1 cellular context compared by ENCODE assay signal in genomic region chr7:115638853-115639252, GRCh38.
TF ChIP-seq lines count a peak whose summit lies in the region.

No MANE protein-coding gene starts in this region.

TF ChIP-seq in GM23338, 12 proteins besides CTCF, POLR2A, EP300 and RAD21 (continued from another document):
- no peak for TF ChIP-seq REST (IDR thresholded peaks at IDR 0.05; ENCODE audit: unreplicated experiment)
- no peak for TF ChIP-seq POLR2AphosphoS5 (IDR thresholded peaks at IDR 0.05; ENCODE audit: low read depth)
- TF ChIP-seq, protein P1, sequence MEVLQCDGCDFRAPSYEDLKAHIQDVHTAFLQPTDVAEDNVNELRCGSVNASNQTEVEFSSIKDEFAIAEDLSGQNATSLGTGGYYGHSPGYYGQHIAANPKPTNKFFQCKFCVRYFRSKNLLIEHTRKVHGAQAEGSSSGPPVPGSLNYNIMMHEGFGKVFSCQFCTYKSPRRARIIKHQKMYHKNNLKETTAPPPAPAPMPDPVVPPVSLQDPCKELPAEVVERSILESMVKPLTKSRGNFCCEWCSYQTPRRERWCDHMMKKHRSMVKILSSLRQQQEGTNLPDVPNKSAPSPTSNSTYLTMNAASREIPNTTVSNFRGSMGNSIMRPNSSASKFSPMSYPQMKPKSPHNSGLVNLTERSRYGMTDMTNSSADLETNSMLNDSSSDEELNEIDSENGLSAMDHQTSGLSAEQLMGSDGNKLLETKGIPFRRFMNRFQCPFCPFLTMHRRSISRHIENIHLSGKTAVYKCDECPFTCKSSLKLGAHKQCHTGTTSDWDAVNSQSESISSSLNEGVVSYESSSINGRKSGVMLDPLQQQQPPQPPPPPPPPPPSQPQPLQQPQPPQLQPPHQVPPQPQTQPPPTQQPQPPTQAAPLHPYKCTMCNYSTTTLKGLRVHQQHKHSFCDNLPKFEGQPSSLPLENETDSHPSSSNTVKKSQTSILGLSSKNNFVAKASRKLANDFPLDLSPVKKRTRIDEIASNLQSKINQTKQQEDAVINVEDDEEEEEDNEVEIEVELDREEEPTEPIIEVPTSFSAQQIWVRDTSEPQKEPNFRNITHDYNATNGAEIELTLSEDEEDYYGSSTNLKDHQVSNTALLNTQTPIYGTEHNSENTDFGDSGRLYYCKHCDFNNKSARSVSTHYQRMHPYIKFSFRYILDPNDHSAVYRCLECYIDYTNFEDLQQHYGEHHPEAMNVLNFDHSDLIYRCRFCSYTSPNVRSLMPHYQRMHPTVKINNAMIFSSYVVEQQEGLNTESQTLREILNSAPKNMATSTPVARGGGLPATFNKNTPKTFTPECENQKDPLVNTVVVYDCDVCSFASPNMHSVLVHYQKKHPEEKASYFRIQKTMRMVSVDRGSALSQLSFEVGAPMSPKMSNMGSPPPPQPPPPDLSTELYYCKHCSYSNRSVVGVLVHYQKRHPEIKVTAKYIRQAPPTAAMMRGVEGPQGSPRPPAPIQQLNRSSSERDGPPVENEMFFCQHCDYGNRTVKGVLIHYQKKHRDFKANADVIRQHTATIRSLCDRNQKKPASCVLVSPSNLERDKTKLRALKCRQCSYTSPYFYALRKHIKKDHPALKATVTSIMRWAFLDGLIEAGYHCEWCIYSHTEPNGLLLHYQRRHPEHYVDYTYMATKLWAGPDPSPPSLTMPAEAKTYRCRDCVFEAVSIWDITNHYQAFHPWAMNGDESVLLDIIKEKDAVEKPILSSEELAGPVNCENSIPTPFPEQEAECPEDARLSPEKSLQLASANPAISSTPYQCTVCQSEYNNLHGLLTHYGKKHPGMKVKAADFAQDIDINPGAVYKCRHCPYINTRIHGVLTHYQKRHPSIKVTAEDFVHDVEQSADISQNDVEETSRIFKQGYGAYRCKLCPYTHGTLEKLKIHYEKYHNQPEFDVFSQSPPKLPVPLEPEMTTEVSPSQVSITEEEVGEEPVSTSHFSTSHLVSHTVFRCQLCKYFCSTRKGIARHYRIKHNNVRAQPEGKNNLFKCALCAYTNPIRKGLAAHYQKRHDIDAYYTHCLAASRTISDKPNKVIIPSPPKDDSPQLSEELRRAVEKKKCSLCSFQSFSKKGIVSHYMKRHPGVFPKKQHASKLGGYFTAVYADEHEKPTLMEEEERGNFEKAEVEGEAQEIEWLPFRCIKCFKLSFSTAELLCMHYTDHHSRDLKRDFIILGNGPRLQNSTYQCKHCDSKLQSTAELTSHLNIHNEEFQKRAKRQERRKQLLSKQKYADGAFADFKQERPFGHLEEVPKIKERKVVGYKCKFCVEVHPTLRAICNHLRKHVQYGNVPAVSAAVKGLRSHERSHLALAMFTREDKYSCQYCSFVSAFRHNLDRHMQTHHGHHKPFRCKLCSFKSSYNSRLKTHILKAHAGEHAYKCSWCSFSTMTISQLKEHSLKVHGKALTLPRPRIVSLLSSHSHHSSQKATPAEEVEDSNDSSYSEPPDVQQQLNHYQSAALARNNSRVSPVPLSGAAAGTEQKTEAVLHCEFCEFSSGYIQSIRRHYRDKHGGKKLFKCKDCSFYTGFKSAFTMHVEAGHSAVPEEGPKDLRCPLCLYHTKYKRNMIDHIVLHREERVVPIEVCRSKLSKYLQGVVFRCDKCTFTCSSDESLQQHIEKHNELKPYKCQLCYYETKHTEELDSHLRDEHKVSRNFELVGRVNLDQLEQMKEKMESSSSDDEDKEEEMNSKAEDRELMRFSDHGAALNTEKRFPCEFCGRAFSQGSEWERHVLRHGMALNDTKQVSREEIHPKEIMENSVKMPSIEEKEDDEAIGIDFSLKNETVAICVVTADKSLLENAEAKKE (CRISPR knock-in tag; IDR thresholded peaks at IDR 0.05) = no peak
- TF ChIP-seq ZNF114 (CRISPR knock-in tag; IDR thresholded peaks at IDR 0.05) = no peak
- no peak for TF ChIP-seq EZH2phosphoT487 (IDR thresholded peaks at IDR 0.05; ENCODE audit: unreplicated experiment)
- no peak for TF ChIP-seq JUNB (IDR thresholded peaks at IDR 0.05; ENCODE audit: unreplicated experiment)
- no peak for TF ChIP-seq EZH2 (IDR thresholded peaks at IDR 0.05; ENCODE audit: low read depth, unreplicated experiment)
- no peak for TF ChIP-seq NANOG (IDR thresholded peaks at IDR 0.05; ENCODE audit: borderline replicate concordance)
- TF ChIP-seq CREB1 (CRISPR knock-in tag; IDR thresholded peaks at IDR 0.05; ENCODE audit: low read depth) = no peak
- TF ChIP-seq ZNF331 (CRISPR knock-in tag; IDR thresholded peaks at IDR 0.05; ENCODE audit: low read depth) = no peak
- no peak for TF ChIP-seq ETS1 (IDR thresholded peaks at IDR 0.05)
TF ChIP-seq in GM23338: peak in this region for 0.
